Comparison of ENCODE assay signal across 9 cellular contexts in the genomic region with DNA sequence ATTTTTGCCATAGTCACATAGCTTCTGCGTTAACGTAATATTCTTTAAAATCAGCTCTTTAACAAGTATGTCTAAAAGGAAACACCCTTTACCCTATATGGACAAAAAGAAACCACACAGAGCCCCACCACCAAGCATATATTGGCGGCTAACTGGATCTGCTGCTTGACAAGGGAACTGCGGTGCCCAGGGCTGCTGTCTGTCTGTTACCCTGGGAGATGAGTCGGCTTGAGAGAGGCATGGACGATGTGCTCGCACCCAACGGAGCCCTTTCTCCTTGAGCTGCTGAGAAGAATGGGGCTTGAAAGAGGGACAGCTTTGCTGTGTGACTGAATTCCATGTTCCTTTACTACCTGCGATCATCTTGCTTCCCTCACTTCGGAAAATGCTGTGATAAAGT.
DNase-seq lines count a peak whose midpoint lies in the region; ATAC-seq and TF ChIP-seq lines count a peak whose summit lies in the region.
"Had no signal": no experiment of that assay in that cellular context is flagged by ENCODE, and none has a peak within 500 bp of the region (broad histone marks: within the 10 kb centered on the region; RNA-seq: fewer than 3 reads in every experiment).

No MANE protein-coding gene starts in this region.

- no peaks in the 10 kb centered on the region for H3F3A ChIP-seq in GM23338 (replicated peaks; ENCODE audit: low read depth)

- H3K4me3 Mint-ChIP-seq in GM23338 = peak overlapping the region; percentile 65; the same call in 2 of the 3 replicates

- no peaks in the 10 kb centered on the region; the same call in 1 of the 2 replicates for H4K20me1 ChIP-seq in GM23338 (replicated peaks; ENCODE audit: insufficient read depth)

- H3K9me2 ChIP-seq in GM23338 (ENCODE audit: insufficient read depth) = no peaks in the 10 kb centered on the region

- H3K27me3 ChIP-seq in BE2C (peaks cover 3% of the 10 kb centered on the region), GM23338 (ENCODE audit: insufficient read depth) (peaks cover 56% of the 10 kb centered on the region), SJSA1 (replicated peaks) (no peaks in the 10 kb centered on the region), H7 (ENCODE audit: control insufficient read depth, insufficient read depth, low read length) (peaks cover 54% of the 10 kb centered on the region)

- ATAC-seq in GM23338 = peak; percentile 57
- ATAC-seq in HG03108 (IDR thresholded peaks at IDR 0.05; ENCODE audit: unreplicated experiment) = no peak

- peaks cover 14% of the 10 kb centered on the region for H3K27me3 Mint-ChIP-seq in GM23338 (ENCODE audit: insufficient read depth, low read depth, poor library complexity)

- no peak overlapping the region for H3K27ac Mint-ChIP-seq in GM23338

- H3K9me3 Mint-ChIP-seq in GM23338 = no peaks in the 10 kb centered on the region

- TF ChIP-seq CTCF in BE2C (IDR thresholded peaks at IDR 0.05; ENCODE audit: low read depth, low read length) (no peak), GM23338 (conservative IDR thresholded peaks at IDR 0.05; ENCODE audit: low read depth in 2 of 2) (no peak), fibroblast of the aortic adventitia (IDR thresholded peaks at IDR 0.05; ENCODE audit: insufficient read depth, low read length) (no peak)

- H3K4me3 ChIP-seq in BE2C (ENCODE audit: low read depth, low read length) (peak overlapping the region; percentile 52), GM23338 (peak overlapping the region; percentile 42; the same call in 1 of the 2 replicates), SJSA1 (peak overlapping the region; percentile 10), fibroblast of the aortic adventitia (ENCODE audit: low read depth, low read length) (no peak overlapping the region), H7 (ENCODE audit: insufficient read depth, low read depth, low read length) (no peak overlapping the region)
- H3K4me3 ChIP-seq: adrenal gland had no signal

- no peak overlapping the region for H2AFZ ChIP-seq in GM23338

- H3K4me2 ChIP-seq in GM23338 = peak overlapping the region; percentile 78

- peaks cover 32% of the 10 kb centered on the region for H3K4me1 Mint-ChIP-seq in GM23338

- H3K36me3 ChIP-seq in BE2C (no peaks in the 10 kb centered on the region), GM23338 (ENCODE audit: insufficient read depth) (no peaks in the 10 kb centered on the region), SJSA1 (no peaks in the 10 kb centered on the region), H7 (replicated peaks; ENCODE audit: control insufficient read depth, insufficient read depth, low read length) (no peaks in the 10 kb centered on the region)
- H3K36me3 ChIP-seq: adrenal gland had no signal

- H3K79me2 ChIP-seq in GM23338 (replicated peaks; ENCODE audit: insufficient read depth) = no peaks in the 10 kb centered on the region

- no peaks in the 10 kb centered on the region for H3K36me3 Mint-ChIP-seq in GM23338 (ENCODE audit: low read depth)

- no peak overlapping the region for H3K27ac ChIP-seq in GM23338 (ENCODE audit: low read depth)
- peak overlapping the region; percentile 82 for H3K27ac ChIP-seq in SJSA1
- H3K27ac ChIP-seq: adrenal gland had no signal

- H3K4me1 ChIP-seq in BE2C = peaks cover 19% of the 10 kb centered on the region
- peaks cover 24% of the 10 kb centered on the region for H3K4me1 ChIP-seq in GM23338 (ENCODE audit: insufficient read depth)
- peaks cover 14% of the 10 kb centered on the region for H3K4me1 ChIP-seq in SJSA1 (replicated peaks)
- H3K4me1 ChIP-seq: adrenal gland had no signal

- DNase-seq in BE2C = peak; percentile 63
- no peak for DNase-seq in GM23338 (ENCODE audit: low spot score)
- DNase-seq in SJSA1 (ENCODE audit: low read depth in 1 of 2, low spot score in 2 of 2) = peak in 1 of 2 experiments; percentile 43
- DNase-seq in fibroblast of the aortic adventitia (ENCODE audit: low read depth) = peak; percentile 1
- DNase-seq in stimulated activated naive CD4-positive, alpha-beta T cell treated with Interleukin-2 at 50 U/mL for 16 hours (lab: John Stamatoyannopoulos, UW) = no peak
- DNase-seq in H7 = no peak
- DNase-seq in UCSD-AML1 (lab: John Stamatoyannopoulos, UW; ENCODE audit: unreplicated experiment) = no peak

- no peaks in the 10 kb centered on the region for H3K9me3 ChIP-seq in BE2C
- no peaks in the 10 kb centered on the region for H3K9me3 ChIP-seq in SJSA1 (replicated peaks)
- H3K9me3 ChIP-seq: adrenal gland had no signal

TF ChIP-seq in GM23338, 12 proteins besides CTCF, POLR2A, EP300 and RAD21:
- TF ChIP-seq STAT1 (IDR thresholded peaks at IDR 0.05; ENCODE audit: unreplicated experiment) (no peak), EZH2phosphoT487 (IDR thresholded peaks at IDR 0.05; ENCODE audit: unreplicated experiment) (no peak), POLR2AphosphoS5 (IDR thresholded peaks at IDR 0.05; ENCODE audit: low read depth) (no peak), ZNF114 (CRISPR knock-in tag; IDR thresholded peaks at IDR 0.05) (no peak)
- TF ChIP-seq, protein P1, sequence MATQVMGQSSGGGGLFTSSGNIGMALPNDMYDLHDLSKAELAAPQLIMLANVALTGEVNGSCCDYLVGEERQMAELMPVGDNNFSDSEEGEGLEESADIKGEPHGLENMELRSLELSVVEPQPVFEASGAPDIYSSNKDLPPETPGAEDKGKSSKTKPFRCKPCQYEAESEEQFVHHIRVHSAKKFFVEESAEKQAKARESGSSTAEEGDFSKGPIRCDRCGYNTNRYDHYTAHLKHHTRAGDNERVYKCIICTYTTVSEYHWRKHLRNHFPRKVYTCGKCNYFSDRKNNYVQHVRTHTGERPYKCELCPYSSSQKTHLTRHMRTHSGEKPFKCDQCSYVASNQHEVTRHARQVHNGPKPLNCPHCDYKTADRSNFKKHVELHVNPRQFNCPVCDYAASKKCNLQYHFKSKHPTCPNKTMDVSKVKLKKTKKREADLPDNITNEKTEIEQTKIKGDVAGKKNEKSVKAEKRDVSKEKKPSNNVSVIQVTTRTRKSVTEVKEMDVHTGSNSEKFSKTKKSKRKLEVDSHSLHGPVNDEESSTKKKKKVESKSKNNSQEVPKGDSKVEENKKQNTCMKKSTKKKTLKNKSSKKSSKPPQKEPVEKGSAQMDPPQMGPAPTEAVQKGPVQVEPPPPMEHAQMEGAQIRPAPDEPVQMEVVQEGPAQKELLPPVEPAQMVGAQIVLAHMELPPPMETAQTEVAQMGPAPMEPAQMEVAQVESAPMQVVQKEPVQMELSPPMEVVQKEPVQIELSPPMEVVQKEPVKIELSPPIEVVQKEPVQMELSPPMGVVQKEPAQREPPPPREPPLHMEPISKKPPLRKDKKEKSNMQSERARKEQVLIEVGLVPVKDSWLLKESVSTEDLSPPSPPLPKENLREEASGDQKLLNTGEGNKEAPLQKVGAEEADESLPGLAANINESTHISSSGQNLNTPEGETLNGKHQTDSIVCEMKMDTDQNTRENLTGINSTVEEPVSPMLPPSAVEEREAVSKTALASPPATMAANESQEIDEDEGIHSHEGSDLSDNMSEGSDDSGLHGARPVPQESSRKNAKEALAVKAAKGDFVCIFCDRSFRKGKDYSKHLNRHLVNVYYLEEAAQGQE (IDR thresholded peaks at IDR 0.05; ENCODE audit: unreplicated experiment) = no peak
TF ChIP-seq in GM23338: peak in this region for 0.

Comparison
In these comparisons a context has a peak if more than half of its experiments do, and no peak if none do; other contexts are left out.
1. DNase-seq: peak in BE2C (single experiment) and fibroblast of the aortic adventitia (single experiment); none in GM23338 (single experiment), stimulated activated naive CD4-positive, alpha-beta T cell treated with Interleukin-2 at 50 U/mL for 16 hours (single experiment), H7 (single experiment) and UCSD-AML1 (single experiment).
2. H3K4me3 ChIP-seq: peak in BE2C (single experiment), GM23338 (single experiment) and SJSA1 (single experiment); none in fibroblast of the aortic adventitia (single experiment) and H7 (single experiment).